Comparison of ENCODE assay signal across 1 cellular context in genomic region chr2:5734866-5735861, GRCh38.
TF ChIP-seq lines count a peak whose summit lies in the region.

No MANE protein-coding gene starts in this region.

TF ChIP-seq in GM23338, 12 proteins besides CTCF, POLR2A, EP300 and RAD21 (continued from another document):
- TF ChIP-seq ZNF462 (CRISPR knock-in tag; IDR thresholded peaks at IDR 0.05) (no peak), POLR2AphosphoS5 (IDR thresholded peaks at IDR 0.05; ENCODE audit: low read depth) (no peak), EZH2 (IDR thresholded peaks at IDR 0.05; ENCODE audit: low read depth, unreplicated experiment) (no peak)
- TF ChIP-seq, protein P1, sequence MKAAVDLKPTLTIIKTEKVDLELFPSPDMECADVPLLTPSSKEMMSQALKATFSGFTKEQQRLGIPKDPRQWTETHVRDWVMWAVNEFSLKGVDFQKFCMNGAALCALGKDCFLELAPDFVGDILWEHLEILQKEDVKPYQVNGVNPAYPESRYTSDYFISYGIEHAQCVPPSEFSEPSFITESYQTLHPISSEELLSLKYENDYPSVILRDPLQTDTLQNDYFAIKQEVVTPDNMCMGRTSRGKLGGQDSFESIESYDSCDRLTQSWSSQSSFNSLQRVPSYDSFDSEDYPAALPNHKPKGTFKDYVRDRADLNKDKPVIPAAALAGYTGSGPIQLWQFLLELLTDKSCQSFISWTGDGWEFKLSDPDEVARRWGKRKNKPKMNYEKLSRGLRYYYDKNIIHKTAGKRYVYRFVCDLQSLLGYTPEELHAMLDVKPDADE (IDR thresholded peaks at IDR 0.05) = no peak
